Comparison of ENCODE assay signal across 1 cellular context in genomic region chr11:59097113-59097708, GRCh38.
TF ChIP-seq lines count a peak whose summit lies in the region.

No MANE protein-coding gene starts in this region.

TF ChIP-seq in WTC11, 78 proteins besides CTCF, POLR2A, EP300 and RAD21 (continued from another document):
- TF ChIP-seq PREB (CRISPR knock-in tag; IDR thresholded peaks at IDR 0.05; ENCODE audit: borderline replicate concordance) (no peak), MYBL2 (CRISPR knock-in tag; IDR thresholded peaks at IDR 0.05) (no peak)
TF ChIP-seq in WTC11: peak in this region for 0.
